Comparison of ENCODE assay signal across 35 cellular contexts in genomic region chrX:110713666-110714065, GRCh38.
"Had no signal": no experiment of that assay in that cellular context is flagged by ENCODE, and none has a peak within 500 bp of the region (broad histone marks: within the 10 kb centered on the region; RNA-seq: fewer than 3 reads in every experiment).

No MANE protein-coding gene starts in this region.

- DNase-seq: Karpas-422, Kasumi-1, MG63, MM.1S, MV-4-11, NCI-H1048, NCI-H1092, NCI-H1092 treated with DMSO at 0.1 percent for 48 hours, NCI-H1105, NCI-H1105 treated with DMSO at 0.1 percent for 48 hours, NCI-H1417, NCI-H1417 treated with DMSO at 0.1 percent for 48 hours, NCI-H1436, NCI-H1436 treated with DMSO at 0.1 percent for 48 hours, NCI-H146, NCI-H1694, NCI-H1694 treated with DMSO at 0.1 percent for 48 hours, NCI-H187, NCI-H187 treated with DMSO at 0.1 percent for 48 hours, NCI-H1930, NCI-H2029, NCI-H2029 treated with DMSO at 0.1 percent for 48 hours, NCI-H2081, NCI-H2081 treated with DMSO at 0.1 percent for 48 hours, NCI-H2107, NCI-H2171, NCI-H2171 treated with DMSO at 0.1 percent for 48 hours, NCI-H2227 treated with DMSO at 0.1 percent for 48 hours, NCI-H226, NCI-H345, NCI-H446, NCI-H446 treated with DMSO at 0.1 percent for 48 hours, NCI-H510A, NCI-H510A treated with DMSO at 0.1 percent for 48 hours had no signal

- H3K4me3 ChIP-seq: MG63 had no signal

- H3K27me3 ChIP-seq: MG63 had no signal

- H3K9me3 ChIP-seq: MG63 had no signal

- H3K27ac ChIP-seq: KMS-11 had no signal
